Comparison of ENCODE assay signal across 8 cellular contexts in the genomic region with DNA sequence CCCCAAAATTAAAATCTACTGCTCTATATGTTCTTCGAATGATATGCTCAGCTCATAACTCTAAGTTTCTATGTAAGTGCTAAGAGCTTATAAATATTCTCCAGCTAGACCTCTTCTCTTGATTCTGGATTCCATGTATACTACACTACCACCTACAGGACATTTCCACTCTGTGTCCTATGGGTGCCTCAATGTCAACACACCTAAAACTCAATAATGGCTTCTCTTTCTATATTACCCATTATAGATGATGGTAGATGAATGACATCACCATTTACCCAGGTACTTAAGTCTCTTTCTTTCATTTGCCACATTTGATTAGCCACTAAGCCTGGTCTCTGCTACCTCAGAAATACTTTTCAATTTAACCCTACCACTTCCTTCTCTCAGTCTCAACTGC. TPM values are rescaled to one million over a fixed set of nuclear protein-coding genes. Genes with fewer than 3 reads are reported as not detected.
DNase-seq lines count a peak whose midpoint lies in the region; ATAC-seq, FAIRE-seq and TF ChIP-seq lines count a peak whose summit lies in the region.

No MANE protein-coding gene starts in this region.

- TF ChIP-seq POLR2A in prostate gland (IDR thresholded peaks at IDR 0.05): no peak

- WGBS in prostate gland: 39% methylated on average over 1 of the region's 1 CpG

- H3K27ac ChIP-seq in prostate gland: no peak overlapping the region

- no peaks in the 10 kb centered on the region for H3K9me3 ChIP-seq in prostate gland

- peak; percentile 49 for ATAC-seq in HG03442 (IDR thresholded peaks at IDR 0.05; ENCODE audit: unreplicated experiment)
- peak; percentile 87 for ATAC-seq in SK-N-SH treated with all-trans-retinoic acid at 6 μM for 48 hours

- FAIRE-seq in islet of Langerhans (lab: Jason Lieb, UNC): peak; percentile 76

- H3K4me1 ChIP-seq in prostate gland (replicated peaks): no peaks in the 10 kb centered on the region

- no peak overlapping the region for H3K4me3 ChIP-seq in prostate gland

- no peaks in the 10 kb centered on the region for H3K36me3 ChIP-seq in prostate gland

- peak in 2 of 4 experiments; percentile 30 to 39 for TF ChIP-seq CTCF in prostate gland (IDR thresholded peaks at IDR 0.05)

- DNase-seq in DMS153 (lab: John Stamatoyannopoulos, UW): peak; percentile 75
- DNase-seq in SK-N-DZ (ENCODE audit: low spot score): no peak
- DNase-seq in ureter (ENCODE audit: low spot score): no peak
- no peak for DNase-seq in NCI-H2029 (lab: John Stamatoyannopoulos, UW)
- no peak for DNase-seq in prostate gland (ENCODE audit: low spot score)

- no peaks in the 10 kb centered on the region for H3K27me3 ChIP-seq in prostate gland (replicated peaks; ENCODE audit: insufficient read depth)

- intact Hi-C loops in prostate gland (cut with DNase I): no loop called here

TF ChIP-seq in SK-N-SH treated with all-trans-retinoic acid at 6 μM for 48 hours, 23 proteins besides CTCF, POLR2A, EP300 and RAD21:
- TF ChIP-seq, protein P1, sequence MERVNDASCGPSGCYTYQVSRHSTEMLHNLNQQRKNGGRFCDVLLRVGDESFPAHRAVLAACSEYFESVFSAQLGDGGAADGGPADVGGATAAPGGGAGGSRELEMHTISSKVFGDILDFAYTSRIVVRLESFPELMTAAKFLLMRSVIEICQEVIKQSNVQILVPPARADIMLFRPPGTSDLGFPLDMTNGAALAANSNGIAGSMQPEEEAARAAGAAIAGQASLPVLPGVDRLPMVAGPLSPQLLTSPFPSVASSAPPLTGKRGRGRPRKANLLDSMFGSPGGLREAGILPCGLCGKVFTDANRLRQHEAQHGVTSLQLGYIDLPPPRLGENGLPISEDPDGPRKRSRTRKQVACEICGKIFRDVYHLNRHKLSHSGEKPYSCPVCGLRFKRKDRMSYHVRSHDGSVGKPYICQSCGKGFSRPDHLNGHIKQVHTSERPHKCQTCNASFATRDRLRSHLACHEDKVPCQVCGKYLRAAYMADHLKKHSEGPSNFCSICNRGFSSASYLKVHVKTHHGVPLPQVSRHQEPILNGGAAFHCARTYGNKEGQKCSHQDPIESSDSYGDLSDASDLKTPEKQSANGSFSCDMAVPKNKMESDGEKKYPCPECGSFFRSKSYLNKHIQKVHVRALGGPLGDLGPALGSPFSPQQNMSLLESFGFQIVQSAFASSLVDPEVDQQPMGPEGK (CRISPR knock-in tag; IDR thresholded peaks at IDR 0.05; ENCODE audit: borderline replicate concordance): no peak
- TF ChIP-seq OSR1 (CRISPR knock-in tag; IDR thresholded peaks at IDR 0.05): no peak
- TF ChIP-seq, protein P2, sequence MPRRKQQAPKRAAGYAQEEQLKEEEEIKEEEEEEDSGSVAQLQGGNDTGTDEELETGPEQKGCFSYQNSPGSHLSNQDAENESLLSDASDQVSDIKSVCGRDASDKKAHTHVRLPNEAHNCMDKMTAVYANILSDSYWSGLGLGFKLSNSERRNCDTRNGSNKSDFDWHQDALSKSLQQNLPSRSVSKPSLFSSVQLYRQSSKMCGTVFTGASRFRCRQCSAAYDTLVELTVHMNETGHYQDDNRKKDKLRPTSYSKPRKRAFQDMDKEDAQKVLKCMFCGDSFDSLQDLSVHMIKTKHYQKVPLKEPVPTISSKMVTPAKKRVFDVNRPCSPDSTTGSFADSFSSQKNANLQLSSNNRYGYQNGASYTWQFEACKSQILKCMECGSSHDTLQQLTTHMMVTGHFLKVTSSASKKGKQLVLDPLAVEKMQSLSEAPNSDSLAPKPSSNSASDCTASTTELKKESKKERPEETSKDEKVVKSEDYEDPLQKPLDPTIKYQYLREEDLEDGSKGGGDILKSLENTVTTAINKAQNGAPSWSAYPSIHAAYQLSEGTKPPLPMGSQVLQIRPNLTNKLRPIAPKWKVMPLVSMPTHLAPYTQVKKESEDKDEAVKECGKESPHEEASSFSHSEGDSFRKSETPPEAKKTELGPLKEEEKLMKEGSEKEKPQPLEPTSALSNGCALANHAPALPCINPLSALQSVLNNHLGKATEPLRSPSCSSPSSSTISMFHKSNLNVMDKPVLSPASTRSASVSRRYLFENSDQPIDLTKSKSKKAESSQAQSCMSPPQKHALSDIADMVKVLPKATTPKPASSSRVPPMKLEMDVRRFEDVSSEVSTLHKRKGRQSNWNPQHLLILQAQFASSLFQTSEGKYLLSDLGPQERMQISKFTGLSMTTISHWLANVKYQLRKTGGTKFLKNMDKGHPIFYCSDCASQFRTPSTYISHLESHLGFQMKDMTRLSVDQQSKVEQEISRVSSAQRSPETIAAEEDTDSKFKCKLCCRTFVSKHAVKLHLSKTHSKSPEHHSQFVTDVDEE (CRISPR knock-in tag; IDR thresholded peaks at IDR 0.05): no peak
- no peak for TF ChIP-seq TCF4 (CRISPR knock-in tag; IDR thresholded peaks at IDR 0.05; ENCODE audit: borderline replicate concordance)
- no peak for TF ChIP-seq PPARA (CRISPR knock-in tag; IDR thresholded peaks at IDR 0.05; ENCODE audit: borderline replicate concordance)
- no peak for TF ChIP-seq ZNF565 (CRISPR knock-in tag; conservative IDR thresholded peaks at IDR 0.05; ENCODE audit: low read depth)
- no peak for TF ChIP-seq ZNF8 (CRISPR knock-in tag; IDR thresholded peaks at IDR 0.05)
- TF ChIP-seq ISL1 (CRISPR knock-in tag; IDR thresholded peaks at IDR 0.05): no peak
- TF ChIP-seq GLIS3 (CRISPR knock-in tag; IDR thresholded peaks at IDR 0.05): no peak
- no peak for TF ChIP-seq CREB5 (CRISPR knock-in tag; IDR thresholded peaks at IDR 0.05; ENCODE audit: low read depth)
- TF ChIP-seq CSRNP3 (CRISPR knock-in tag; IDR thresholded peaks at IDR 0.05): no peak
- no peak for TF ChIP-seq TOX (CRISPR knock-in tag; IDR thresholded peaks at IDR 0.05; ENCODE audit: borderline replicate concordance)
- TF ChIP-seq ESRRG (CRISPR knock-in tag; IDR thresholded peaks at IDR 0.05): no peak
- no peak for TF ChIP-seq SNAI2 (CRISPR knock-in tag; IDR thresholded peaks at IDR 0.05)
- TF ChIP-seq ARNTL (CRISPR knock-in tag; IDR thresholded peaks at IDR 0.05; ENCODE audit: borderline replicate concordance, low read depth): no peak
- no peak for TF ChIP-seq BACH2 (CRISPR knock-in tag; IDR thresholded peaks at IDR 0.05; ENCODE audit: borderline replicate concordance)
- no peak for TF ChIP-seq ZFP30 (CRISPR knock-in tag; IDR thresholded peaks at IDR 0.05)

RNA-seq across cellular contexts. Expression of gene TBX19, which starts 41.3 kb away (rescaled TPM):
- polyA plus RNA-seq in SK-N-DZ (2014; cell fraction: cytosol; rRNA removed): 0.81 and 1.6 TPM in 2 replicates
- polyA plus RNA-seq in SK-N-DZ (2014; cell fraction: nucleus; rRNA removed): 1.6 and 2.1 TPM in 2 replicates
- 2.3 TPM for total RNA-seq in ureter
- total RNA-seq in prostate gland: 1 to 10 TPM; 1.9 to 3.8 TPM
